ENCODE assay signal across 13 cellular contexts in the genomic region with DNA sequence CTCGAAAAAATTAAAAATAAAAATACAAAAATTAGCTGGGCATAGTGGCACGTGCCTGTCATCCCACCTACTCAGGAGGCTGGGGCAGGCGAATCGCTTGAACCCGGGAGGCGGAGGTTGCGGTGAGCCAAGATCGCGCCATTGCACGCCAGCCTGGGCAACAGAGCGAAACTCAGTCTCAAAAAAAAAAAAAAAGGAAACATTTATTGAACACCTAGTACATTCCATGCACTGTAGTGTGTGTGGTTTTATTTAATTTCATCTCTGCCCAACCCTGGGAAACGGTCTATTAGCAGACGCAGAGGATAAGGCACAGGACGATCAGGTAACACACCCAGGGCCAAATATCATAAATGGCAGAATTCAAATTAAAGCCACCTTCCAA. TPM values are rescaled to one million over a fixed set of nuclear protein-coding genes. Genes with fewer than 3 reads are reported as not detected.
DNase-seq lines count a peak whose midpoint lies in the region; ATAC-seq and TF ChIP-seq lines count a peak whose summit lies in the region.
"Had no signal": no experiment of that assay in that cellular context is flagged by ENCODE, and none has a peak within 500 bp of the region (broad histone marks: within the 10 kb centered on the region; RNA-seq: fewer than 3 reads in every experiment).

No MANE protein-coding gene starts in this region.

- H3K27ac Mint-ChIP-seq in H9 (peak overlapping the region; percentile 93 to 99 (median 99); a peak in 5 of 7 replicates), neural crest cell (ENCODE audit: unreplicated experiment) (no peak overlapping the region)

- peak overlapping the region; percentile 26 for H3K4me3 ChIP-seq in NT2/D1 (ENCODE audit: insufficient read length, low read depth)
- H3K4me3 ChIP-seq in iPS-15b (ENCODE audit: low read depth, low read length) = no peak overlapping the region
- H3K4me3 ChIP-seq: tibial nerve had no signal

- H3K4me1 Mint-ChIP-seq in H9 (peaks cover 40 to 43% of the 10 kb centered on the region in 2 experiments), neural crest cell (peaks cover 27% of the 10 kb centered on the region)

- H4K8ac ChIP-seq in H9 (replicated peaks; ENCODE audit: insufficient read length, low read depth, low read length) = no peak overlapping the region

- no peak overlapping the region for H3K56ac ChIP-seq in H9 (ENCODE audit: insufficient read length, low read depth, low read length)

- H3K4ac ChIP-seq in H9 (ENCODE audit: low read depth, low read length) = no peak overlapping the region

- H2BK12ac ChIP-seq in H9 (ENCODE audit: insufficient read length, low read depth, low read length) = no peak overlapping the region

- H3K14ac ChIP-seq in H9 (ENCODE audit: insufficient read depth, low read length) = no peak overlapping the region

- no peak overlapping the region for H4K91ac ChIP-seq in H9 (ENCODE audit: insufficient read length, low read depth, low read length)

- no peak overlapping the region for H4K5ac ChIP-seq in H9 (ENCODE audit: insufficient read length, low read depth, low read length)

- H4K20me1 ChIP-seq in H9 (ENCODE audit: control insufficient read depth, insufficient read depth, insufficient read length) = no peaks in the 10 kb centered on the region

- no peak for TF ChIP-seq CTCF in H9 (conservative IDR thresholded peaks at IDR 0.05)
- no peak for TF ChIP-seq CTCF in neural crest cell (conservative IDR thresholded peaks at IDR 0.05)

- no peaks in the 10 kb centered on the region for H3K79me2 ChIP-seq in H9 (ENCODE audit: insufficient read depth, low read length)

- H3K9ac ChIP-seq in H9 (ENCODE audit: extremely low read depth, insufficient read length, low read length) (no peak overlapping the region), NT2/D1 (ENCODE audit: insufficient read length, low read depth) (peak overlapping the region; percentile 70), iPS-15b (ENCODE audit: low read depth, low read length) (peak overlapping the region; percentile 41)

- no peak for ATAC-seq in HG03432 (IDR thresholded peaks at IDR 0.05; ENCODE audit: unreplicated experiment)

- peaks cover 5% of the 10 kb centered on the region; the same call in 1 of the 2 replicates for H3K4me1 ChIP-seq in H9 (ENCODE audit: insufficient read depth, low read length)
- peaks cover 9% of the 10 kb centered on the region for H3K4me1 ChIP-seq in NT2/D1 (ENCODE audit: insufficient read depth, insufficient read length)
- H3K4me1 ChIP-seq in iPS-15b (ENCODE audit: control insufficient read depth, insufficient read depth, low read length) = peaks cover 15% of the 10 kb centered on the region

- H3K18ac ChIP-seq in H9 (ENCODE audit: insufficient read length, low read depth, low read length) = no peak overlapping the region

- WGBS in H9 (ENCODE audit: extremely low coverage, insufficient read length, low lambda C conversion rate) = no CpG with 5 or more reads among the region's 14 CpGs

- H3K9me3 Mint-ChIP-seq in H9 = no peaks in the 10 kb centered on the region
- no peaks in the 10 kb centered on the region for H3K9me3 Mint-ChIP-seq in neural crest cell
- H3K9me3 Mint-ChIP-seq: activated T-helper 1 cell treated with anti-CD3 and anti-CD28 coated beads, Interleukin-12 subunit alpha, Interleukin-12 subunit beta, Interleukin-2, Interleukin-4 antibody, amounts not matched to agents 30 ng/mL and 10 ng/mL and 1 ng/mL, durations not matched to agents 14 hours and 24 hours and 36 hours had no signal

- H3K36me3 ChIP-seq in NT2/D1 (ENCODE audit: insufficient read depth, insufficient read length, low read length) = no peaks in the 10 kb centered on the region
- no peaks in the 10 kb centered on the region for H3K36me3 ChIP-seq in iPS-15b (ENCODE audit: control insufficient read depth, insufficient read depth, low read length)
- H3K36me3 ChIP-seq: tibial nerve had no signal

- no peak overlapping the region for H2BK20ac ChIP-seq in H9 (ENCODE audit: low read depth, low read length, poor library complexity, severe bottlenecking)

- H3K27me3 ChIP-seq in H9 (ENCODE audit: insufficient read depth, low read length) (no peaks in the 10 kb centered on the region), NT2/D1 (ENCODE audit: insufficient read depth, insufficient read length) (no peaks in the 10 kb centered on the region), iPS-15b (ENCODE audit: control insufficient read depth, insufficient read depth, low read length) (no peaks in the 10 kb centered on the region)
- H3K27me3 ChIP-seq: tibial nerve had no signal

- H3K36me3 Mint-ChIP-seq in H9 (ENCODE audit: insufficient read depth in 1 of 3, low read depth in 3 of 3) = peaks cover 0 to 4% (median 0%) of the 10 kb centered on the region in 3 experiments; a peak in 1 of 7 replicates
- no peaks in the 10 kb centered on the region for H3K36me3 Mint-ChIP-seq in neural crest cell (ENCODE audit: low read depth)

- no peak overlapping the region for H2BK5ac ChIP-seq in H9 (ENCODE audit: insufficient read length, low read length)

- no peak overlapping the region for H2AFZ ChIP-seq in H9 (ENCODE audit: low read length)

- no peak overlapping the region for H3K27ac ChIP-seq in H9 (ENCODE audit: insufficient read length, low read depth, low read length)
- H3K27ac ChIP-seq: tibial nerve had no signal

- H3K4me3 Mint-ChIP-seq in H9 (peak overlapping the region in 1 of 2 experiments; percentile 40; a peak in 2 of 5 replicates), neural crest cell (peak overlapping the region; percentile 4)

- no peak overlapping the region for H3K4me2 ChIP-seq in H9 (ENCODE audit: insufficient read depth, insufficient read length, low read length)

- no peak overlapping the region for H3K23ac ChIP-seq in H9 (ENCODE audit: insufficient read length, low read depth, low read length)

- H3K9me3 ChIP-seq in H9 (ENCODE audit: control insufficient read depth, low read depth, low read length) (no peaks in the 10 kb centered on the region), NT2/D1 (ENCODE audit: insufficient read depth, low read length) (no peaks in the 10 kb centered on the region), iPS-15b (ENCODE audit: control insufficient read depth, insufficient read depth, low read length) (no peaks in the 10 kb centered on the region)
- H3K9me3 ChIP-seq: tibial nerve had no signal

- H3K27me3 Mint-ChIP-seq in H9 (ENCODE audit: low read depth) = no peaks in the 10 kb centered on the region
- H3K27me3 Mint-ChIP-seq in neural crest cell (ENCODE audit: low read depth) = no peaks in the 10 kb centered on the region

- no peak overlapping the region for H2AK5ac ChIP-seq in H9 (ENCODE audit: insufficient read length, low read length)

- no peak for DNase-seq in H9
- no peak for DNase-seq in NT2/D1 (ENCODE audit: low read depth, low spot score)
- DNase-seq in neural crest cell (ENCODE audit: low read depth, low spot score) = no peak
- no peak for DNase-seq in GF-D8 (lab: John Stamatoyannopoulos, UW)
- DNase-seq in NCI-H2196 treated with DMSO at 0.1 percent for 48 hours (lab: John Stamatoyannopoulos, UW; ENCODE audit: unreplicated experiment) = no peak
- DNase-seq in NCI-H1105 treated with DMSO at 0.1 percent for 48 hours (lab: John Stamatoyannopoulos, UW) = no peak
- DNase-seq: AML-193, amniotic stem cell, NCI-H82 had no signal

- H3T11ph ChIP-seq in H9 (ENCODE audit: low read length) = no peak overlapping the region

- no peaks in the 10 kb centered on the region for H3K23me2 ChIP-seq in H9 (ENCODE audit: insufficient read length, low read depth, low read length, poor library complexity, severe bottlenecking)

- no peak overlapping the region for H2BK15ac ChIP-seq in H9 (ENCODE audit: low read depth, low read length)

- H2BK120ac ChIP-seq in H9 (ENCODE audit: low read depth, low read length, poor library complexity, severe bottlenecking) = no peak overlapping the region

- no peaks in the 10 kb centered on the region for H3K79me1 ChIP-seq in H9 (ENCODE audit: insufficient read depth, low read depth, low read length, poor library complexity, severe bottlenecking)

RNA-seq across cellular contexts. Expression of a gene that starts 35.8 kb away (rescaled TPM):
- total RNA-seq in H9 (2021) (497 and 501 TPM in 2 replicates), neural crest cell (176 and 187 TPM in 2 replicates)
